In the genomic region with DNA sequence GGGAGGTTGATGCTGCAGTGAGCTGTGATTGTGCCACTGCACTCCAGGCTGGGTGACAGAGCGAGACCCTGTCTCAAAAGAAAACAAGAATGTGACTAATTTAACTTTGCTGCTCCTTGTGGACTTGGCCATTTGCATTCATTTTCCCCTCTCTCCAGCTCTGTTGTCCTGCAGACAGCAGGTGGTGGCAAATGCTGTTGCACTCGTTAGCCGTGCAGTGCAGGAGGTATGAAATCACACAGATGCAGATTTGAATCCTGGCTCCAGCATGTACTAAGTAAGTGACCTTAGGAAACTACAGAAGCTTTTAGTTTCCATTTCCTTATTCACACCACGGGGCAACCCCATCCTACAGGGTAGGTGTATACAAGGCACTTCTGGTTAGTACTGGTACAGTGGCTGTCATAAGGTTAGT, we compare ENCODE assay signal across 10 cellular contexts. TPM values are rescaled to one million over a fixed set of nuclear protein-coding genes. Genes with fewer than 3 reads are reported as not detected.
DNase-seq lines count a peak whose midpoint lies in the region; ATAC-seq and TF ChIP-seq lines count a peak whose summit lies in the region.
"Had no signal": no experiment of that assay in that cellular context is flagged by ENCODE, and none has a peak within 500 bp of the region (broad histone marks: within the 10 kb centered on the region; RNA-seq: fewer than 3 reads in every experiment).

No MANE protein-coding gene starts in this region.

- H3K4me1 ChIP-seq in spleen = no peaks in the 10 kb centered on the region

- peak; percentile 85 for ATAC-seq in HG02678 (IDR thresholded peaks at IDR 0.05; ENCODE audit: unreplicated experiment)
- ATAC-seq: Right ventricle myocardium inferior had no signal

- no peaks in the 10 kb centered on the region for H3K27me3 ChIP-seq in spleen (replicated peaks in 1 of 7)

- no peak for TF ChIP-seq CTCF in spleen (IDR thresholded peaks at IDR 0.05 in 8 of 11, conservative IDR thresholded peaks at IDR 0.05 in 3 of 11)

- WGBS in spleen, 5 donors = 44 to 66% (median 57%) methylated on average over 4 of the region's 4 CpGs

- H3K27ac ChIP-seq in spleen = no peak overlapping the region

- no peak for TF ChIP-seq POLR2A in spleen (IDR thresholded peaks at IDR 0.05)

- DNase-seq in NCI-H2107 treated with DMSO at 0.1 percent for 48 hours (lab: John Stamatoyannopoulos, UW; ENCODE audit: unreplicated experiment) (peak; percentile 18), NCI-H2107 (lab: John Stamatoyannopoulos, UW) (no peak), NCI-H2196 (lab: John Stamatoyannopoulos, UW; ENCODE audit: unreplicated experiment) (peak; percentile 59), posterior vena cava (ENCODE audit: low spot score) (peak; percentile 23), HuH-7 (ENCODE audit: low spot score) (no peak), spleen (no peak), DMS79 treated with DMSO at 0.1 percent for 48 hours (lab: John Stamatoyannopoulos, UW) (no peak)
- DNase-seq: activated T-cell treated with anti-CD3 and anti-CD28 coated beads for 4 hours had no signal

- intact Hi-C loops in posterior vena cava (cut with DNase I) = no loop called here
- intact Hi-C loops in spleen (cut with DNase I; ENCODE audit: low total_unique reads) = no loop called here

- no peak overlapping the region for H3K4me3 ChIP-seq in spleen

- H3K9me3 ChIP-seq in spleen = no peaks in the 10 kb centered on the region

- H3K36me3 ChIP-seq in spleen = no peaks in the 10 kb centered on the region

RNA-seq across cellular contexts. Expression of gene BEND3, which starts 9.6 kb away (rescaled TPM):
- 1 to 10 TPM; 1.5 to 1.8 TPM for total RNA-seq in posterior vena cava
- 1 to 10 TPM; 1.5 to 2.6 (median 2.2) TPM for total RNA-seq in spleen
- under 1 TPM; 0.37 to 0.83 (median 0.64) TPM for polyA plus RNA-seq in spleen

Comparison
In these comparisons a context has a peak if more than half of its experiments do, and no peak if none do; other contexts are left out.
1. DNase-seq: peak in NCI-H2107 treated with DMSO at 0.1 percent for 48 hours (single experiment), NCI-H2196 (single experiment) and posterior vena cava (single experiment); none in NCI-H2107 (single experiment), HuH-7 (single experiment), spleen (single experiment) and DMS79 treated with DMSO at 0.1 percent for 48 hours (single experiment).